In the genomic region with DNA sequence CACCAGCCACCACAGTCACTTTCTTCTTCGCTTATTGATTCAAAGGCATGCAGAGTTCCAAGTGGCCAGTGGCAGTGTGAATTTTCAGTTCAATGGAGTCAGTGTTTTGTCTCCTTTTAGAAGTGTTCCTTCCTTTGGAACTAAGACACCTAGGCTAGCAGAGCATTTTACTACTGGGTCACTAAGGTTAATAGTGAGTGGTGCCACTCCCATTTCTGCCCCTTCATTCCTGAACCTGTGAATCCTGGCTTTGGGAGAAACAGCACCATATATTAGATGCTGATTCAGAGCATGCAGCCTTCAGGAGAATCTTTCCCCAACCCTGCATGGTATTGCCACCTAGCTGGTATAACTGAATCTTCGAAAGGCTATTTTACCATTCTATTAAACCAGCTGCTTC, we compare ENCODE assay signal across 31 cellular contexts.
DNase-seq lines count a peak whose midpoint lies in the region; ATAC-seq and TF ChIP-seq lines count a peak whose summit lies in the region.
"Had no signal": no experiment of that assay in that cellular context is flagged by ENCODE, and none has a peak within 500 bp of the region (broad histone marks: within the 10 kb centered on the region; RNA-seq: fewer than 3 reads in every experiment).

No MANE protein-coding gene starts in this region.

- no peaks in the 10 kb centered on the region for H3K4me1 Mint-ChIP-seq in natural killer cell
- H3K4me1 Mint-ChIP-seq: B cell; CD14-positive monocyte; CD4-positive, alpha-beta memory T cell; CD4-positive, CD25-positive, alpha-beta regulatory T cell; CD8-positive, alpha-beta memory T cell had no signal

- intact Hi-C loops in esophagus muscularis mucosa (cut with DNase I): no loop called here
- intact Hi-C loops in natural killer cell (cut with micrococcal nuclease): no loop called here

- H3K27ac ChIP-seq in esophagus muscularis mucosa (replicated peaks in 1 of 4) (no peak overlapping the region), osteoblast (ENCODE audit: low read depth, low read length) (no peak overlapping the region)
- H3K27ac ChIP-seq: 22Rv1; A549; BLaER1; BLaER1 treated with 17β-estradiol and CSF1 and Interleukin-3, amounts not matched to agents 10 nM and 100 nM; C4-2B had no signal

- TF ChIP-seq EP300 in esophagus muscularis mucosa (IDR thresholded peaks at IDR 0.05): no peak

- H3K4me1 ChIP-seq in esophagus muscularis mucosa (no peaks in the 10 kb centered on the region), osteoblast (ENCODE audit: insufficient read depth, low read length) (no peaks in the 10 kb centered on the region)
- H3K4me1 ChIP-seq: A549; BE2C; BLaER1; BLaER1 treated with 17β-estradiol and CSF1 and Interleukin-3, amounts not matched to agents 10 nM and 100 nM; Caco-2 had no signal

- WGBS in esophagus muscularis mucosa: 85% methylated on average over 2 of the region's 2 CpGs

- H3K4me3 ChIP-seq in esophagus muscularis mucosa (no peak overlapping the region), osteoblast (ENCODE audit: insufficient read depth, low read length) (no peak overlapping the region)
- H3K4me3 ChIP-seq: A549; BLaER1; BLaER1 treated with 17β-estradiol and CSF1 and Interleukin-3, amounts not matched to agents 10 nM and 100 nM had no signal

- no peak for TF ChIP-seq CTCF in esophagus muscularis mucosa (IDR thresholded peaks at IDR 0.05)
- TF ChIP-seq CTCF in osteoblast (IDR thresholded peaks at IDR 0.05; ENCODE audit: extremely low read depth, low read depth, low read length): no peak
- TF ChIP-seq CTCF in natural killer cell (IDR thresholded peaks at IDR 0.05): no peak

- H2AFZ ChIP-seq in osteoblast (ENCODE audit: low read length): no peak overlapping the region

- H3K9me3 Mint-ChIP-seq in natural killer cell: no peaks in the 10 kb centered on the region
- H3K9me3 Mint-ChIP-seq: CD4-positive, alpha-beta T cell; CD8-positive, alpha-beta T cell had no signal

- H3K27me3 ChIP-seq in esophagus muscularis mucosa (no peaks in the 10 kb centered on the region), osteoblast (ENCODE audit: insufficient read depth, low read length) (no peaks in the 10 kb centered on the region)
- H3K27me3 ChIP-seq: BE2C; BLaER1 treated with 17β-estradiol and CSF1 and Interleukin-3, amounts not matched to agents 10 nM and 100 nM had no signal

- H3K27ac Mint-ChIP-seq in natural killer cell: no peak overlapping the region
- H3K27ac Mint-ChIP-seq: B cell; CD14-positive monocyte; CD4-positive, alpha-beta memory T cell; CD4-positive, alpha-beta T cell; CD4-positive, CD25-positive, alpha-beta regulatory T cell; CD8-positive, alpha-beta memory T cell; CD8-positive, alpha-beta T cell had no signal

- H3K36me3 Mint-ChIP-seq in natural killer cell: no peaks in the 10 kb centered on the region
- H3K36me3 Mint-ChIP-seq: CD14-positive monocyte; CD4-positive, alpha-beta memory T cell; CD4-positive, CD25-positive, alpha-beta regulatory T cell; CD8-positive, alpha-beta memory T cell; CD8-positive, alpha-beta T cell had no signal

- DNase-seq in esophagus muscularis mucosa (ENCODE audit: extremely low spot score): peak; percentile 80
- peak; percentile 50 for DNase-seq in osteoblast (ENCODE audit: insufficient read length, low spot score, missing footprints)
- DNase-seq in natural killer cell: no peak
- DNase-seq: 8988T; ACHN; AML-193; BE2C; C1 segment of cervical spinal cord; Caco-2; Calu3; CD4-positive, alpha-beta memory T cell; CD4-positive, alpha-beta T cell; CD4-positive, CD25-positive, alpha-beta regulatory T cell; CD8-positive, alpha-beta memory T cell; CD8-positive, alpha-beta T cell; COR-L47; DMS 273 treated with DMSO at 0.1 percent for 48 hours; DMS153; DMS53; DMS79; DMS79 treated with DMSO at 0.1 percent for 48 hours; DND-41; EL had no signal

- H3K36me3 ChIP-seq in esophagus muscularis mucosa: no peaks in the 10 kb centered on the region
- no peaks in the 10 kb centered on the region for H3K36me3 ChIP-seq in osteoblast (ENCODE audit: insufficient read depth, low read length)
- H3K36me3 ChIP-seq: BE2C; BLaER1; BLaER1 treated with 17β-estradiol and CSF1 and Interleukin-3, amounts not matched to agents 10 nM and 100 nM had no signal

- no peaks in the 10 kb centered on the region for H3K27me3 Mint-ChIP-seq in natural killer cell (ENCODE audit: low read depth in 2 of 2)
- H3K27me3 Mint-ChIP-seq: B cell; CD4-positive, CD25-positive, alpha-beta regulatory T cell had no signal

- TF ChIP-seq POLR2A in esophagus muscularis mucosa (IDR thresholded peaks at IDR 0.05; ENCODE audit: low read depth): no peak

- ATAC-seq in natural killer cell (no peak), HG03196 (IDR thresholded peaks at IDR 0.05; ENCODE audit: unreplicated experiment) (no peak)
- ATAC-seq: A549; CD8-positive, alpha-beta T cell had no signal

- H3K79me2 ChIP-seq in osteoblast (ENCODE audit: insufficient read depth, low read length): no peaks in the 10 kb centered on the region

- H3K4me2 ChIP-seq in osteoblast (ENCODE audit: insufficient read depth, low read length): no peak overlapping the region
- H3K4me2 ChIP-seq: A549; BLaER1; BLaER1 treated with 17β-estradiol and CSF1 and Interleukin-3, amounts not matched to agents 10 nM and 100 nM had no signal

- H3K9me3 ChIP-seq in esophagus muscularis mucosa (no peaks in the 10 kb centered on the region), osteoblast (ENCODE audit: low read depth, low read length) (no peaks in the 10 kb centered on the region)
- H3K9me3 ChIP-seq: A549; BE2C; BLaER1; BLaER1 treated with 17β-estradiol and CSF1 and Interleukin-3, amounts not matched to agents 10 nM and 100 nM; Caco-2 had no signal

- no peak overlapping the region for H3K4me3 Mint-ChIP-seq in natural killer cell
- H3K4me3 Mint-ChIP-seq: B cell; CD14-positive monocyte; CD4-positive, alpha-beta memory T cell; CD4-positive, alpha-beta T cell; CD4-positive, CD25-positive, alpha-beta regulatory T cell; CD8-positive, alpha-beta memory T cell; CD8-positive, alpha-beta T cell had no signal

- H4K20me1 ChIP-seq in osteoblast (ENCODE audit: insufficient read depth, low read length): no peaks in the 10 kb centered on the region
- H4K20me1 ChIP-seq: BLaER1; BLaER1 treated with 17β-estradiol and CSF1 and Interleukin-3, amounts not matched to agents 10 nM and 100 nM had no signal
